8 cellular contexts compared by ENCODE assay signal in genomic region chr5:179827684-179828083, GRCh38. TPM values are rescaled to one million over a fixed set of nuclear protein-coding genes. Genes with fewer than 3 reads are reported as not detected.
A peak's percentile ranks its signal among the peaks of the same experiment; 100 is the strongest.
DNase-seq lines count a peak whose midpoint lies in the region; ATAC-seq, FAIRE-seq and TF ChIP-seq lines count a peak whose summit lies in the region.

No MANE protein-coding gene starts in this region.

- H3K4me2 ChIP-seq in GM23338: no peak overlapping the region

- H3F3A ChIP-seq in GM23338 (replicated peaks; ENCODE audit: low read depth): peaks cover 22% of the 10 kb centered on the region

- no peak for FAIRE-seq in small intestine (lab: Jason Lieb, UNC)

- H3K36me3 ChIP-seq in GM23338 (ENCODE audit: insufficient read depth): peaks cover 32% of the 10 kb centered on the region
- peaks cover 21 to 54% of the 10 kb centered on the region in 2 donors for H3K36me3 ChIP-seq in esophagus (ENCODE audit: control insufficient read depth in 2 of 2, insufficient read depth in 2 of 2, low read length in 1 of 2)
- peaks cover 25 to 46% of the 10 kb centered on the region in 2 donors for H3K36me3 ChIP-seq in small intestine (ENCODE audit: control insufficient read depth in 2 of 2, insufficient read depth in 2 of 2, low read length in 2 of 2)

- H4K20me1 ChIP-seq in GM23338 (replicated peaks; ENCODE audit: insufficient read depth): peaks cover 27% of the 10 kb centered on the region

- TF ChIP-seq CTCF in GM23338 (conservative IDR thresholded peaks at IDR 0.05; ENCODE audit: low read depth in 2 of 2): peak in 1 of 2 experiments; percentile 40; a peak in 2 of 4 replicates

- peaks cover 100% of the 10 kb centered on the region for H3K36me3 Mint-ChIP-seq in GM23338 (ENCODE audit: low read depth)

- H3K27ac ChIP-seq in GM23338 (ENCODE audit: low read depth): peak overlapping the region; percentile 78; the same call in 1 of the 2 replicates
- H3K27ac ChIP-seq in esophagus (ENCODE audit: low read depth in 2 of 2, low read length in 1 of 2): peak overlapping the region; percentile 10 to 74
- peak overlapping the region; percentile 53 to 77 for H3K27ac ChIP-seq in small intestine (ENCODE audit: low read depth in 1 of 2, low read length in 1 of 2)

- H3K4me3 ChIP-seq in GM23338 (no peak overlapping the region), esophagus (ENCODE audit: low read depth in 1 of 2, low read length in 2 of 2) (no peak overlapping the region), small intestine (ENCODE audit: low read depth in 1 of 2, low read length in 2 of 2) (no peak overlapping the region)

- no peak overlapping the region for H2AFZ ChIP-seq in GM23338

- H3K4me3 Mint-ChIP-seq in GM23338: peak overlapping the region; percentile 19; the same call in 1 of the 3 replicates

- H3K9me3 ChIP-seq in esophagus (ENCODE audit: control insufficient read depth in 2 of 2, insufficient read depth in 1 of 2, low read depth in 1 of 2, low read length in 1 of 2): no peaks in the 10 kb centered on the region
- H3K9me3 ChIP-seq in small intestine (ENCODE audit: control insufficient read depth, low read depth): no peaks in the 10 kb centered on the region

- DNase-seq in GM23338 (ENCODE audit: low spot score) (peak; percentile 41), SKM-1 treated with dmso at 0.1 percent for 144 hours (lab: John Stamatoyannopoulos, UW; ENCODE audit: unreplicated experiment) (peak; percentile 91), small intestine (peak; percentile 89), SHP77 treated with DMSO at 0.1 percent for 48 hours (lab: John Stamatoyannopoulos, UW) (no peak), NCI-H526 treated with DMSO at 0.1 percent for 48 hours (lab: John Stamatoyannopoulos, UW) (no peak)

- H3K27ac Mint-ChIP-seq in GM23338: peak overlapping the region; percentile 39; the same call in 1 of the 2 replicates

- H3K9me2 ChIP-seq in GM23338 (ENCODE audit: insufficient read depth): no peaks in the 10 kb centered on the region

- peak; percentile 51 for ATAC-seq in GM23338
- no peak for ATAC-seq in HG03097 (IDR thresholded peaks at IDR 0.05; ENCODE audit: low FRiP score, unreplicated experiment)
- ATAC-seq in HG03521 (IDR thresholded peaks at IDR 0.05; ENCODE audit: unreplicated experiment): no peak

- H3K27me3 Mint-ChIP-seq in GM23338 (ENCODE audit: insufficient read depth, low read depth, poor library complexity): peaks cover 18% of the 10 kb centered on the region

- 48 to 51% methylated on average over 9 of the region's 9 CpGs for WGBS in esophagus, 2 donors
- 17 to 43% (median 32%) methylated on average over 9 of the region's 9 CpGs for WGBS in small intestine, 3 donors

- H3K4me1 ChIP-seq in GM23338 (ENCODE audit: insufficient read depth): peaks cover 27% of the 10 kb centered on the region
- peaks cover 3 to 14% of the 10 kb centered on the region in 2 donors for H3K4me1 ChIP-seq in esophagus (ENCODE audit: control insufficient read depth in 2 of 2, insufficient read depth in 2 of 2, low read length in 1 of 2)
- peaks cover 4 to 5% of the 10 kb centered on the region in 2 donors for H3K4me1 ChIP-seq in small intestine (ENCODE audit: control insufficient read depth in 2 of 2, insufficient read depth in 1 of 2, low read depth in 1 of 2, low read length in 1 of 2)

- H3K4me1 Mint-ChIP-seq in GM23338: peaks cover 30% of the 10 kb centered on the region

- H3K9me3 Mint-ChIP-seq in GM23338: peaks cover 4% of the 10 kb centered on the region; the same call in 2 of the 3 replicates

- H3K27me3 ChIP-seq in GM23338 (ENCODE audit: insufficient read depth) (no peaks in the 10 kb centered on the region), esophagus (ENCODE audit: control insufficient read depth in 1 of 2, insufficient read depth in 2 of 2, low read length in 2 of 2) (no peaks in the 10 kb centered on the region), small intestine (ENCODE audit: control insufficient read depth in 2 of 2, insufficient read depth in 2 of 2, low read length in 2 of 2) (no peaks in the 10 kb centered on the region)

- peaks cover 5% of the 10 kb centered on the region for H3K79me2 ChIP-seq in GM23338 (replicated peaks; ENCODE audit: insufficient read depth)

TF ChIP-seq in GM23338, 12 proteins besides CTCF, POLR2A, EP300 and RAD21 (continues in another document):
- no peak for TF ChIP-seq REST (IDR thresholded peaks at IDR 0.05; ENCODE audit: unreplicated experiment)
- no peak for TF ChIP-seq CREB1 (CRISPR knock-in tag; IDR thresholded peaks at IDR 0.05; ENCODE audit: low read depth)
- no peak for TF ChIP-seq JUNB (IDR thresholded peaks at IDR 0.05; ENCODE audit: unreplicated experiment)
- no peak for TF ChIP-seq EZH2 (IDR thresholded peaks at IDR 0.05; ENCODE audit: low read depth, unreplicated experiment)
- TF ChIP-seq POLR2AphosphoS5 (IDR thresholded peaks at IDR 0.05; ENCODE audit: low read depth): no peak
- no peak for TF ChIP-seq NANOG (IDR thresholded peaks at IDR 0.05; ENCODE audit: borderline replicate concordance)
- TF ChIP-seq ETS1 (IDR thresholded peaks at IDR 0.05): no peak

RNA-seq across cellular contexts. Expression of gene SQSTM1, which starts 7.0 kb away (rescaled TPM):
- total RNA-seq in GM23338 (2014; rRNA removed; shearing (Covaris generic)): 83.6 and 92.6 TPM in 2 replicates
- polyA plus RNA-seq in GM23338 (2016; fragmentation: Nextera tagmentation; extraction: Ambion mirVana): 52.5 and 58.0 TPM in 2 replicates
- 100 to 1,000 TPM in 1 of 2 donors, 10 to 100 TPM in 1; 94.8 to 111 TPM for polyA plus RNA-seq in esophagus
- polyA plus RNA-seq in small intestine: 100 to 1,000 TPM; 135 to 217 (median 144) TPM

RNA-seq across cellular contexts. Expression of gene MGAT4B, which starts 21.0 kb away (rescaled TPM):
- total RNA-seq in GM23338 (2014; rRNA removed; shearing (Covaris generic)): 101 and 102 TPM in 2 replicates
- polyA plus RNA-seq in GM23338 (2016; fragmentation: Nextera tagmentation; extraction: Ambion mirVana): 32.3 and 37.7 TPM in 2 replicates
- polyA plus RNA-seq in esophagus: 10 to 100 TPM; 59.2 to 66.8 TPM
- polyA plus RNA-seq in small intestine: 100 to 1,000 TPM; 258 to 661 (median 544) TPM

RNA-seq across cellular contexts. Expression of gene MRNIP, which starts 30.9 kb away (rescaled TPM):
- total RNA-seq in GM23338 (2014; rRNA removed; shearing (Covaris generic)): 29.4 and 34.4 TPM in 2 replicates
- polyA plus RNA-seq in GM23338 (2016; fragmentation: Nextera tagmentation; extraction: Ambion mirVana): 18.0 and 18.2 TPM in 2 replicates
- polyA plus RNA-seq in esophagus: 10 to 100 TPM; 12.2 to 31.5 TPM
- polyA plus RNA-seq in small intestine: 10 to 100 TPM; 11.3 to 29.7 (median 11.7) TPM

RNA-seq across cellular contexts. Expression of gene LTC4S, which starts 33.9 kb away (rescaled TPM):
- 1.2 and 10.1 TPM in 2 replicates for total RNA-seq in GM23338 (2014; rRNA removed; shearing (Covaris generic))
- polyA plus RNA-seq in GM23338 (2016; fragmentation: Nextera tagmentation; extraction: Ambion mirVana) (4.0 and 5.8 TPM in 2 replicates), esophagus (1 to 10 TPM; 3.0 to 6.5 TPM), small intestine (1 to 10 TPM in 2 of 3 donors, not detected in 1; 5.4 to 6.7 TPM)

Comparison
In these comparisons a context has a peak if more than half of its experiments do, and no peak if none do; other contexts are left out.
1. DNase-seq: peak in GM23338 (single experiment), SKM-1 treated with dmso at 0.1 percent for 144 hours (single experiment) and small intestine (single experiment); none in SHP77 treated with DMSO at 0.1 percent for 48 hours (single experiment) and NCI-H526 treated with DMSO at 0.1 percent for 48 hours (single experiment).
2. Peak in every context shown above with its lines, with median percentiles within 50 percentile points of each other: H3K27ac ChIP-seq.